8 cellular contexts compared by ENCODE assay signal in the genomic region with DNA sequence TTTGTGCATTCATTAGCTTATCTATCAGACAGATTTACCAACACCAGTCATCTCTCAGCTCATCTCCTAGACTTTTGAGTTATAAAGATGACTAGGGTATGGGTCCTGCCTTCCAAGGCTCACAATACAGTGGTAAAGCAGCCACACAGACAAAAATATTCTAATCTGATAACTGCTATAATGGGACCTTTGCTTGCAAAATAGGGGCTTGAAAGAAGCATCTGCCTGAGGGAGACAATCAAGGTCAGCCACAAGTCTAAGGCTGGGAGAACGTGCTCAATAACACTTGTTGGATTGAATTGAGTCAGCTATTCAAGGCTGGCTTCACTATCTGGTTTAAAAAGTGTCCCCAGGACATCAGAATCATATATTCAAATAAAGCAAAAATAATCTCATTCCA.
"Had no signal": no experiment of that assay in that cellular context is flagged by ENCODE, and none has a peak within 500 bp of the region (broad histone marks: within the 10 kb centered on the region; RNA-seq: fewer than 3 reads in every experiment).

No MANE protein-coding gene starts in this region.

- H3K36me3 ChIP-seq: HAP-1 had no signal

- H3K4me3 ChIP-seq: GM23248, GM23338, HAP-1 had no signal

- H2AFZ ChIP-seq: GM23248, GM23338 had no signal

- H3K27ac ChIP-seq: GM23248 had no signal

- H3K9ac ChIP-seq: GM23248 had no signal

- H3K4me1 ChIP-seq: HAP-1 had no signal

- DNase-seq: GM23248, GOT3, H7, H9, HCEC 1CT, HFFc6 had no signal

- H3K9me3 ChIP-seq: HAP-1 had no signal
